ENCODE assay signal across 8 cellular contexts in the genomic region with DNA sequence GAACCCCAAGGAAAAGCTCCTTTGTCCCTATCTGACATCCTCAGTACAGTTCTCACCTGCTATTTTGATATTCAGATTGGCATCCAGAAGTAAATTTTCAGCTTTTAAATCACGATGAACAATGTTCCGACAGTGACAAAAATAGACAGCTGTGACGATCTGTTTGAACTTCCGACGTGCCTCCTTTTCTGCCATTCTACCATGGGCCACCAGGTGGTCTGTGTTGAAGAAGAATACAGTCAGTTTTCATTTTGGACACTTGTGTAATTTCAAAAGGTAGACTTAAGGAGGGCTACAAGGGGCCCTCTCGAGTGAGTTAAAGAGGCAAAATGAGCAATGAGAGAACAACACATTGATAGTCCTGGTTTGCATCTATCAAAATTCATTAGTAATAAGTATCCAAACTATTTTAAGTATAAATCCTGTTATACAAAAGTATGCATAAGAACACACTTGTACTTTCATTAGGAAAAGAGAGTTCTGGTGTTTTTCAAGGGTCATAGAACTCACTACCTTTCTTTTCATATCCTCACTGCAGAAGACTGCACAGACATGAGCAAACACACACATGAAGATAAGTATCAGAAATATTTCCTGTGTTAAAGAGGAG.
DNase-seq lines count a peak whose midpoint lies in the region; ATAC-seq and TF ChIP-seq lines count a peak whose summit lies in the region.

No MANE protein-coding gene starts in this region.

- intact Hi-C loops in activated CD8-positive, alpha-beta T cell treated with anti-CD3 and anti-CD28 coated beads for 36 hours (cut with micrococcal nuclease): loop anchor here (5.0 kb wide), 1 partner anchor 170 kb away; a partner anchor contains a TSS

- POLR2A ChIA-PET in activated CD8-positive, alpha-beta T cell treated with anti-CD3 and anti-CD28 coated beads for 36 hours (lab: Charles Lee): interaction anchor here (0.6 kb wide), 1 partner anchor 22 kb away, joined by 3 read pairs; no protein-coding TSS in a partner anchor

- peak overlapping the region; percentile 70 for H3K27ac Mint-ChIP-seq in activated CD8-positive, alpha-beta T cell treated with anti-CD3 and anti-CD28 coated beads for 36 hours

- peaks cover 21% of the 10 kb centered on the region for H3K36me3 Mint-ChIP-seq in activated CD8-positive, alpha-beta T cell treated with anti-CD3 and anti-CD28 coated beads for 36 hours (ENCODE audit: low read depth)

- peak; percentile 53 for ATAC-seq in activated CD8-positive, alpha-beta T cell treated with anti-CD3 and anti-CD28 coated beads for 36 hours
- ATAC-seq in HG03460 (IDR thresholded peaks at IDR 0.05; ENCODE audit: unreplicated experiment) (no peak), HG02610 (IDR thresholded peaks at IDR 0.05; ENCODE audit: unreplicated experiment) (no peak), GM19397 (IDR thresholded peaks at IDR 0.05; ENCODE audit: unreplicated experiment) (no peak)

- CTCF ChIA-PET in activated CD8-positive, alpha-beta T cell treated with anti-CD3 and anti-CD28 coated beads for 36 hours (lab: Charles Lee): interaction anchor here (0.6 to 3.3 kb wide), 19 partner anchors 10 to 179 kb away, joined by 3 to 17 read pairs (median 3); no protein-coding TSS in a partner anchor

- no peaks in the 10 kb centered on the region for H3K9me3 Mint-ChIP-seq in activated CD8-positive, alpha-beta T cell treated with anti-CD3 and anti-CD28 coated beads for 36 hours

- TF ChIP-seq CTCF in activated CD8-positive, alpha-beta T cell treated with anti-CD3 and anti-CD28 coated beads for 36 hours (IDR thresholded peaks at IDR 0.05): peak; percentile 79

- DNase-seq in stimulated activated CD4-positive, alpha-beta T cell treated with anti-CD3 and anti-CD28 coated beads, Interleukin-15, amount 100 ng/mL, for 24 hours: peak; percentile 54
- no peak for DNase-seq in stimulated activated CD4-positive, alpha-beta T cell treated with anti-CD3 and anti-CD28 coated beads, Interleukin-12 subunit alpha, Interleukin-12 subunit beta, amount 100 ng/mL, for 4 hours
- peak; percentile 79 for DNase-seq in activated CD8-positive, alpha-beta T cell treated with anti-CD3 and anti-CD28 coated beads for 36 hours
- peak; percentile 37 for DNase-seq in germinal center (ENCODE audit: low spot score)
- DNase-seq in SKM-1 treated with dmso at 0.1 percent for 144 hours (lab: John Stamatoyannopoulos, UW; ENCODE audit: unreplicated experiment): no peak

- no peaks in the 10 kb centered on the region for H3K27me3 Mint-ChIP-seq in activated CD8-positive, alpha-beta T cell treated with anti-CD3 and anti-CD28 coated beads for 36 hours

- peak overlapping the region; percentile 12 for H3K4me3 Mint-ChIP-seq in activated CD8-positive, alpha-beta T cell treated with anti-CD3 and anti-CD28 coated beads for 36 hours

- H3K4me1 Mint-ChIP-seq in activated CD8-positive, alpha-beta T cell treated with anti-CD3 and anti-CD28 coated beads for 36 hours (ENCODE audit: low read depth): peaks cover 75% of the 10 kb centered on the region

Comparison
In these comparisons a context has a peak if more than half of its experiments do, and no peak if none do; other contexts are left out.
1. DNase-seq: peak in stimulated activated CD4-positive, alpha-beta T cell treated with anti-CD3 and anti-CD28 coated beads, Interleukin-15, amount 100 ng/mL, for 24 hours (single experiment), activated CD8-positive, alpha-beta T cell treated with anti-CD3 and anti-CD28 coated beads for 36 hours (single experiment) and germinal center (single experiment); none in stimulated activated CD4-positive, alpha-beta T cell treated with anti-CD3 and anti-CD28 coated beads, Interleukin-12 subunit alpha, Interleukin-12 subunit beta, amount 100 ng/mL, for 4 hours (single experiment) and SKM-1 treated with dmso at 0.1 percent for 144 hours (single experiment).